ENCODE assay signal across 19 cellular contexts in the genomic region with DNA sequence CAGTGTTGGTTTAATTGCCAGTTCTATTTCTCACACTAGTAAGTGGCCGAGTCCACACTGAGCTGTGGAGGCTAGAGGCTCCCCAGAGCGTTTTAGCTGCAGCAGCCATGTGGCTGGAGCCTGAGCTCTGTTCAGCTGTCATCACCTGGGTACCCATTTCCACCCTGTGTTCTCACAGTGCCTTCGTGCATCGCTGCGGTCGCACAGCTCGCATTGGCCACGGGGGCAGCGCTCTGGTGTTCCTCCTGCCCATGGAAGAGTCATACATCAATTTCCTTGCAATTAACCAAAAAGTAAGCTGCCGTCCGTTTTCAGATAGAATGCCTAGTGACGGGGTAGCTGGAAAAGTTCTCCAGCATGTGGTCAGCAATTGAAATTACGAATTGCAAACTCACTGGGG.
"Had no signal": no experiment of that assay in that cellular context is flagged by ENCODE, and none has a peak within 500 bp of the region (broad histone marks: within the 10 kb centered on the region; RNA-seq: fewer than 3 reads in every experiment).

No MANE protein-coding gene starts in this region.

- H3K4me1 ChIP-seq: colonic mucosa, foreskin keratinocyte, lower lobe of right lung, transverse colon had no signal

- H3K36me3 ChIP-seq: ovary had no signal

- H3K27me3 ChIP-seq: colonic mucosa, foreskin keratinocyte, ovary, right atrium auricular region, transverse colon had no signal

- H3K27ac Mint-ChIP-seq: immature natural killer cell, memory B cell, mesothelial cell of epicardium had no signal

- FAIRE-seq: keratinocyte had no signal

- ATAC-seq: foreskin keratinocyte; stimulated activated naive CD8-positive, alpha-beta T cell treated with anti-CD3 and anti-CD28 coated beads, Interleukin-15, Interleukin-2, amounts not matched to agents 100 U/mL and 50 U/mL, for 24 hours had no signal

- H3K4me3 Mint-ChIP-seq: immature natural killer cell, memory B cell, mesothelial cell of epicardium, natural killer cell, neural crest cell had no signal

- H3K9me3 ChIP-seq: colonic mucosa, left ventricle myocardium inferior, lower lobe of right lung, ovary, right atrium auricular region, thoracic aorta, transverse colon had no signal

- H3K27me3 Mint-ChIP-seq: memory B cell had no signal

- H3K4me3 ChIP-seq: colonic mucosa, left ventricle myocardium inferior, lower lobe of right lung, ovary, right atrium auricular region, smooth muscle cell, thoracic aorta, transverse colon had no signal

- H3K9me3 Mint-ChIP-seq: immature natural killer cell, memory B cell, mesothelial cell of epicardium, natural killer cell, neural crest cell had no signal

- H3K4me1 Mint-ChIP-seq: mesothelial cell of epicardium, neural crest cell had no signal

- H3K27ac ChIP-seq: colonic mucosa, foreskin keratinocyte, left ventricle myocardium inferior, lower lobe of right lung, ovary, right atrium auricular region, thoracic aorta, transverse colon had no signal

- H3K4me2 ChIP-seq: smooth muscle cell had no signal

- DNase-seq: colonic mucosa; dermis blood vessel endothelial cell; erythroblast; foreskin keratinocyte; immature natural killer cell; left ventricle myocardium inferior; lower lobe of right lung; natural killer cell; ovary; stimulated activated CD4-positive, alpha-beta T cell treated with anti-CD3 and anti-CD28 coated beads, Interleukin-2, amount 100 ng/mL, for 48 hours; stimulated activated naive CD8-positive, alpha-beta T cell treated with anti-CD3 and anti-CD28 coated beads, Interleukin-15, Interleukin-2, amounts not matched to agents 100 U/mL and 50 U/mL, for 24 hours; transverse colon had no signal
